ENCODE assay signal across 17 cellular contexts in genomic region chr12:54611715-54612116, GRCh38. TPM values are rescaled to one million over a fixed set of nuclear protein-coding genes. Genes with fewer than 3 reads are reported as not detected.
A peak's percentile ranks its signal among the peaks of the same experiment; 100 is the strongest.
DNase-seq lines count a peak whose midpoint lies in the region; ATAC-seq and TF ChIP-seq lines count a peak whose summit lies in the region.
"Had no signal": no experiment of that assay in that cellular context is flagged by ENCODE, and none has a peak within 500 bp of the region (broad histone marks: within the 10 kb centered on the region; RNA-seq: fewer than 3 reads in every experiment).

No MANE protein-coding gene starts in this region.

- H3K9me3 ChIP-seq in endodermal cell (ENCODE audit: control insufficient read depth, low read length) (no peaks in the 10 kb centered on the region), neuronal stem cell (replicated peaks in 1 of 2; ENCODE audit: control insufficient read depth in 2 of 2, insufficient read depth in 1 of 2, low read depth in 1 of 2, low read length in 2 of 2) (no peaks in the 10 kb centered on the region)
- H3K9me3 ChIP-seq: BLaER1 treated with 17β-estradiol and CSF1 and Interleukin-3, amounts not matched to agents 10 nM and 100 nM had no signal

- no peak overlapping the region for H2BK12ac ChIP-seq in neuronal stem cell (ENCODE audit: low read length)

- H3K9ac ChIP-seq in endodermal cell (ENCODE audit: extremely low read depth, low read length, poor library complexity, severe bottlenecking) (no peak overlapping the region), neuronal stem cell (ENCODE audit: low read depth, low read length, poor library complexity) (no peak overlapping the region)
- H3K9ac ChIP-seq: BLaER1 treated with 17β-estradiol and CSF1 and Interleukin-3, amounts not matched to agents 10 nM and 100 nM had no signal

- no peak overlapping the region for H3K4me3 Mint-ChIP-seq in GM23338
- no peak overlapping the region for H3K4me3 Mint-ChIP-seq in endodermal cell
- H3K4me3 Mint-ChIP-seq: CD4-positive, CD25-positive, alpha-beta regulatory T cell had no signal

- H3K27me3 ChIP-seq in GM23338 (ENCODE audit: insufficient read depth) (peaks cover 22% of the 10 kb centered on the region), endodermal cell (ENCODE audit: control insufficient read depth, insufficient read depth, low read length, poor library complexity, severe bottlenecking) (peaks cover 87% of the 10 kb centered on the region), neuronal stem cell (ENCODE audit: control insufficient read depth in 3 of 3, insufficient read depth in 3 of 3, low read depth in 1 of 3, low read length in 3 of 3) (no peaks in the 10 kb centered on the region)
- H3K27me3 ChIP-seq: BLaER1 treated with 17β-estradiol and CSF1 and Interleukin-3, amounts not matched to agents 10 nM and 100 nM had no signal

- H4K91ac ChIP-seq in neuronal stem cell (ENCODE audit: low read depth, low read length, poor library complexity) = no peak overlapping the region

- no peak for TF ChIP-seq CTCF in GM23338 (conservative IDR thresholded peaks at IDR 0.05; ENCODE audit: low read depth in 2 of 2)
- no peak for TF ChIP-seq CTCF in endodermal cell (conservative IDR thresholded peaks at IDR 0.05)

- H4K8ac ChIP-seq in neuronal stem cell (ENCODE audit: low read depth, low read length) = no peak overlapping the region

- no peak overlapping the region for H3K23ac ChIP-seq in neuronal stem cell (ENCODE audit: low read depth, low read length, poor library complexity)

- H3K18ac ChIP-seq in neuronal stem cell (ENCODE audit: low read length) = peak overlapping the region; percentile 30

- no peak overlapping the region for H3K4me2 ChIP-seq in GM23338
- H3K4me2 ChIP-seq in neuronal stem cell (ENCODE audit: insufficient read depth, low read length, poor library complexity, severe bottlenecking) = no peak overlapping the region
- H3K4me2 ChIP-seq: BLaER1 treated with 17β-estradiol and CSF1 and Interleukin-3, amounts not matched to agents 10 nM and 100 nM had no signal

- H2BK15ac ChIP-seq in neuronal stem cell (ENCODE audit: low read length) = no peak overlapping the region

- no peak overlapping the region for H2AK5ac ChIP-seq in neuronal stem cell (ENCODE audit: low read depth, low read length)

- ATAC-seq in GM23338 (peak; percentile 30; the same call in 2 of the 3 replicates), GM19452 (IDR thresholded peaks at IDR 0.05; ENCODE audit: unreplicated experiment) (no peak), HG03139 (IDR thresholded peaks at IDR 0.05; ENCODE audit: unreplicated experiment) (no peak), HG02970 (IDR thresholded peaks at IDR 0.05; ENCODE audit: low FRiP score, unreplicated experiment) (no peak)
- ATAC-seq: GM12878, HepG2 had no signal

- no peaks in the 10 kb centered on the region for H4K20me1 ChIP-seq in GM23338 (replicated peaks; ENCODE audit: insufficient read depth)
- H4K20me1 ChIP-seq: BLaER1 treated with 17β-estradiol and CSF1 and Interleukin-3, amounts not matched to agents 10 nM and 100 nM had no signal

- no peaks in the 10 kb centered on the region for H3K79me2 ChIP-seq in GM23338 (replicated peaks; ENCODE audit: insufficient read depth)

- no peak overlapping the region for H3K27ac ChIP-seq in GM23338 (ENCODE audit: low read depth)
- no peak overlapping the region for H3K27ac ChIP-seq in endodermal cell (ENCODE audit: low read depth, low read length)
- no peak overlapping the region for H3K27ac ChIP-seq in neuronal stem cell (replicated peaks; ENCODE audit: low read length)
- H3K27ac ChIP-seq: BLaER1 treated with 17β-estradiol and CSF1 and Interleukin-3, amounts not matched to agents 10 nM and 100 nM had no signal

- H2BK120ac ChIP-seq in neuronal stem cell (ENCODE audit: low read depth, low read length) = no peak overlapping the region

- H3K9me3 Mint-ChIP-seq in GM23338 (no peaks in the 10 kb centered on the region), endodermal cell (no peaks in the 10 kb centered on the region)

- H3K36me3 Mint-ChIP-seq in GM23338 (ENCODE audit: low read depth) (no peaks in the 10 kb centered on the region), endodermal cell (ENCODE audit: low read depth) (no peaks in the 10 kb centered on the region)
- H3K36me3 Mint-ChIP-seq: CD4-positive, CD25-positive, alpha-beta regulatory T cell had no signal

- DNase-seq in GM23338 (ENCODE audit: low spot score) = no peak
- peak; percentile 0 for DNase-seq in NCI-H226
- peak; percentile 46 for DNase-seq in endodermal cell
- no peak for DNase-seq in neuronal stem cell (ENCODE audit: low spot score)
- no peak for DNase-seq in stimulated activated CD4-positive, alpha-beta T cell treated with anti-CD3 and anti-CD28 coated beads, Interleukin-2, amount 100 ng/mL, for 48 hours
- DNase-seq: 8988T; ACHN; CD4-positive, CD25-positive, alpha-beta regulatory T cell; H7; KBM-7 had no signal

- H2BK5ac ChIP-seq in neuronal stem cell (ENCODE audit: low read length) = no peak overlapping the region

- no peaks in the 10 kb centered on the region for H3K36me3 ChIP-seq in GM23338 (ENCODE audit: insufficient read depth)
- no peaks in the 10 kb centered on the region for H3K36me3 ChIP-seq in endodermal cell (ENCODE audit: control insufficient read depth, insufficient read depth, low read length)
- no peaks in the 10 kb centered on the region for H3K36me3 ChIP-seq in neuronal stem cell (replicated peaks in 1 of 2; ENCODE audit: control insufficient read depth in 2 of 2, insufficient read depth in 2 of 2, low read length in 2 of 2)
- H3K36me3 ChIP-seq: BLaER1 treated with 17β-estradiol and CSF1 and Interleukin-3, amounts not matched to agents 10 nM and 100 nM had no signal

- no peaks in the 10 kb centered on the region for H3K79me1 ChIP-seq in neuronal stem cell (ENCODE audit: low read depth, low read length)

- H3K4me1 ChIP-seq in GM23338 (ENCODE audit: insufficient read depth) (no peaks in the 10 kb centered on the region), endodermal cell (ENCODE audit: control insufficient read depth, insufficient read depth, low read length) (peaks cover 8% of the 10 kb centered on the region), neuronal stem cell (ENCODE audit: control insufficient read depth in 2 of 2, insufficient read depth in 1 of 2, low read depth in 1 of 2, low read length in 2 of 2) (peaks cover 0 to 1% of the 10 kb centered on the region in 2 donors)

- H3K27ac Mint-ChIP-seq in GM23338 (no peak overlapping the region), endodermal cell (no peak overlapping the region)
- H3K27ac Mint-ChIP-seq: CD4-positive, CD25-positive, alpha-beta regulatory T cell had no signal

- H3K14ac ChIP-seq in neuronal stem cell (ENCODE audit: low read length) = no peak overlapping the region

- H3K4ac ChIP-seq in neuronal stem cell (ENCODE audit: low read length) = no peak overlapping the region

- peaks cover 4% of the 10 kb centered on the region; the same call in 2 of the 3 replicates for H3K4me1 Mint-ChIP-seq in GM23338
- peaks cover 12% of the 10 kb centered on the region for H3K4me1 Mint-ChIP-seq in endodermal cell

- H3K9me2 ChIP-seq in GM23338 (ENCODE audit: insufficient read depth) = 0 out of 2 replicates have a peak, but pooled peaks cover 6% of the 10 kb centered on the region

- H2AFZ ChIP-seq in GM23338 (no peak overlapping the region), neuronal stem cell (ENCODE audit: low read length) (no peak overlapping the region)

- peaks cover 10% of the 10 kb centered on the region for H3K27me3 Mint-ChIP-seq in GM23338 (ENCODE audit: insufficient read depth, low read depth, poor library complexity)
- peaks cover 100% of the 10 kb centered on the region for H3K27me3 Mint-ChIP-seq in endodermal cell (ENCODE audit: insufficient read depth)

- H3F3A ChIP-seq in GM23338 (replicated peaks; ENCODE audit: low read depth) = no peaks in the 10 kb centered on the region

- 92 to 100% methylated on average over 3 of the region's 3 CpGs for WGBS in endodermal cell (ENCODE audit: insufficient coverage in 1 of 2, insufficient read length in 1 of 2), 2 experiments
- WGBS in neuronal stem cell (ENCODE audit: extremely low coverage in 2 of 2, insufficient read length in 2 of 2, insufficient replicate concordance in 1 of 2), 2 donors = no CpG with 5 or more reads among the region's 3 CpGs

- H3K4me3 ChIP-seq in GM23338 (no peak overlapping the region), endodermal cell (ENCODE audit: low read length) (no peak overlapping the region), neuronal stem cell (ENCODE audit: low read length in 2 of 2) (no peak overlapping the region)
- H3K4me3 ChIP-seq: BLaER1 treated with 17β-estradiol and CSF1 and Interleukin-3, amounts not matched to agents 10 nM and 100 nM; GM12878 had no signal

TF ChIP-seq in GM23338, 12 proteins besides CTCF, POLR2A, EP300 and RAD21 (continues in another document):
- TF ChIP-seq ZNF114 (CRISPR knock-in tag; IDR thresholded peaks at IDR 0.05) = no peak

RNA-seq across cellular contexts. Expression of gene LACRT, which starts 23.0 kb away (rescaled TPM):
- not detected in 2 replicates for total RNA-seq in GM23338 (2014; rRNA removed; shearing (Covaris generic))
- polyA plus RNA-seq in GM23338 (2016; fragmentation: Nextera tagmentation; extraction: Ambion mirVana) = not detected in 2 replicates
- total RNA-seq in endodermal cell = not detected
- not detected for polyA plus RNA-seq in endodermal cell (2013, experiment 1 of 2)
- not detected for polyA plus RNA-seq in endodermal cell (2013, experiment 2 of 2)
- not detected for polyA plus RNA-seq in neuronal stem cell (2013, experiment 1 of 2)
- polyA plus RNA-seq in neuronal stem cell (2013, experiment 2 of 2) = not detected
- total RNA-seq: CD4-positive, CD25-positive, alpha-beta regulatory T cell; Daoy; GM12878; H7; HepG2 had no signal
- polyA plus RNA-seq: CD4-positive, CD25-positive, alpha-beta regulatory T cell; GM12878; HepG2 had no signal

RNA-seq across cellular contexts. Expression of gene PPP1R1A, which starts 23.3 kb away (rescaled TPM):
- total RNA-seq in GM23338 (2014; rRNA removed; shearing (Covaris generic)) = 7.6 and 8.4 TPM in 2 replicates
- polyA plus RNA-seq in GM23338 (2016; fragmentation: Nextera tagmentation; extraction: Ambion mirVana) = 26.6 and 26.9 TPM in 2 replicates
- 10 to 100 TPM; 12.5 to 16.1 TPM for total RNA-seq in endodermal cell
- 42.6 TPM for polyA plus RNA-seq in endodermal cell (2013, experiment 1 of 2)
- 40.8 TPM for polyA plus RNA-seq in endodermal cell (2013, experiment 2 of 2)
- 23.3 TPM for polyA plus RNA-seq in neuronal stem cell (2013, experiment 1 of 2)
- 25.6 TPM for polyA plus RNA-seq in neuronal stem cell (2013, experiment 2 of 2)
- total RNA-seq: CD4-positive, CD25-positive, alpha-beta regulatory T cell; Daoy; GM12878 had no signal
- polyA plus RNA-seq: CD4-positive, CD25-positive, alpha-beta regulatory T cell; HepG2 had no signal

RNA-seq across cellular contexts. Expression of gene DCD, which starts 36.4 kb away (rescaled TPM):
- not detected in 2 replicates for total RNA-seq in GM23338 (2014; rRNA removed; shearing (Covaris generic))
- polyA plus RNA-seq in GM23338 (2016; fragmentation: Nextera tagmentation; extraction: Ambion mirVana) = not detected in 2 replicates
- not detected for total RNA-seq in endodermal cell
- polyA plus RNA-seq in endodermal cell (2013, experiment 1 of 2) = not detected
- not detected for polyA plus RNA-seq in endodermal cell (2013, experiment 2 of 2)
- polyA plus RNA-seq in neuronal stem cell (2013, experiment 1 of 2) = not detected
- polyA plus RNA-seq in neuronal stem cell (2013, experiment 2 of 2) = not detected
- total RNA-seq: CD4-positive, CD25-positive, alpha-beta regulatory T cell; Daoy; GM12878; H7; HepG2 had no signal
- polyA plus RNA-seq: CD4-positive, CD25-positive, alpha-beta regulatory T cell; GM12878; HepG2 had no signal

Comparison
In these comparisons a context has a peak if more than half of its experiments do, and no peak if none do; other contexts are left out.
1. DNase-seq: peak in NCI-H226 (single experiment) and endodermal cell (single experiment); none in GM23338 (single experiment), neuronal stem cell (single experiment) and stimulated activated CD4-positive, alpha-beta T cell treated with anti-CD3 and anti-CD28 coated beads, Interleukin-2, amount 100 ng/mL, for 48 hours (0 of 2).